Comparison of ENCODE assay signal across 9 cellular contexts in genomic region chr5:149999866-150000260, GRCh38. TPM values are rescaled to one million over a fixed set of nuclear protein-coding genes. Genes with fewer than 3 reads are reported as not detected.
A peak's percentile ranks its signal among the peaks of the same experiment; 100 is the strongest.
DNase-seq lines count a peak whose midpoint lies in the region; ATAC-seq and TF ChIP-seq lines count a peak whose summit lies in the region.
"Had no signal": no experiment of that assay in that cellular context is flagged by ENCODE, and none has a peak within 500 bp of the region (broad histone marks: within the 10 kb centered on the region; RNA-seq: fewer than 3 reads in every experiment).

No MANE protein-coding gene starts in this region.

- ATAC-seq in left lobe of liver (no peak), HG02763 (IDR thresholded peaks at IDR 0.05; ENCODE audit: unreplicated experiment) (no peak), GM19395 (IDR thresholded peaks at IDR 0.05; ENCODE audit: unreplicated experiment) (no peak), GM19035 (IDR thresholded peaks at IDR 0.05; ENCODE audit: unreplicated experiment) (no peak)

- peaks cover 4% of the 10 kb centered on the region; the same call in 1 of the 2 replicates for H3K36me3 ChIP-seq in Caco-2 (ENCODE audit: control insufficient read depth, insufficient read depth, low read length)
- peaks cover 6% of the 10 kb centered on the region in 2 donors for H3K36me3 ChIP-seq in esophagus (ENCODE audit: control insufficient read depth in 2 of 2, insufficient read depth in 2 of 2, low read length in 1 of 2)
- no peaks in the 10 kb centered on the region for H3K36me3 ChIP-seq in parathyroid adenoma (ENCODE audit: control insufficient read depth, insufficient read depth, low read length)

- BruUV-seq in Caco-2 (replicated peaks; lab: Mats Ljungman, UMichigan): TSS peak; percentile 66

- peaks cover 46% of the 10 kb centered on the region for H3K36me3 Mint-ChIP-seq in Caco-2 (ENCODE audit: insufficient read depth, unreplicated experiment)

- H3K9me3 ChIP-seq in Caco-2 (no peaks in the 10 kb centered on the region), esophagus (ENCODE audit: control insufficient read depth in 2 of 2, insufficient read depth in 1 of 2, low read depth in 1 of 2, low read length in 1 of 2) (no peaks in the 10 kb centered on the region), parathyroid adenoma (ENCODE audit: control insufficient read depth, low read length) (no peaks in the 10 kb centered on the region)

- POLR2A ChIA-PET in Caco-2 (lab: Charles Lee): interaction anchor here (0.7 to 1.9 kb wide), 5 partner anchors 22 to 172 kb away, joined by 3 to 7 read pairs (median 3); partner anchors contain the start of gene SLC26A2
- POLR2A ChIA-PET in RWPE1 (lab: Yijun Ruan, JAX; ENCODE audit: low non-redundant PET): interaction anchor here (0.7 to 1.3 kb wide), 3 partner anchors 37 to 166 kb away, joined by 3 read pairs; no protein-coding TSS in a partner anchor

- 16% methylated on average over 7 of the region's 7 CpGs for WGBS in esophagus, 2 donors

- peak overlapping the region; percentile 85 for H3K4me3 Mint-ChIP-seq in Caco-2 (ENCODE audit: unreplicated experiment)

- H3K27me3 ChIP-seq in Caco-2 (replicated peaks; ENCODE audit: control insufficient read depth, insufficient read depth, low read length): no peaks in the 10 kb centered on the region
- H3K27me3 ChIP-seq in esophagus (ENCODE audit: control insufficient read depth in 1 of 2, insufficient read depth in 2 of 2, low read length in 2 of 2): no peaks in the 10 kb centered on the region
- no peaks in the 10 kb centered on the region for H3K27me3 ChIP-seq in parathyroid adenoma (ENCODE audit: control insufficient read depth, insufficient read depth, low read length)

- H3K27ac ChIP-seq in RWPE1 (peak overlapping the region; percentile 92), esophagus (ENCODE audit: low read depth in 2 of 2, low read length in 1 of 2) (peak overlapping the region; percentile 81 to 97), parathyroid adenoma (peak overlapping the region; percentile 90)

- peak overlapping the region; percentile 72 for H3K4me3 ChIP-seq in Caco-2 (ENCODE audit: low read depth, low read length)
- H3K4me3 ChIP-seq in esophagus (ENCODE audit: low read depth in 1 of 2, low read length in 2 of 2): peak overlapping the region; percentile 85 to 96
- H3K4me3 ChIP-seq in parathyroid adenoma (ENCODE audit: low read depth, low read length): peak overlapping the region; percentile 94

- H3K79me2 ChIP-seq in parathyroid adenoma: peaks cover 10% of the 10 kb centered on the region

- peak overlapping the region; percentile 86 for H3K27ac Mint-ChIP-seq in Caco-2 (ENCODE audit: unreplicated experiment)

- peak overlapping the region; percentile 67 for H3K9ac ChIP-seq in parathyroid adenoma

- CTCF ChIA-PET in Caco-2 (lab: Charles Lee): interaction anchor here (0.9 to 1.4 kb wide), 6 partner anchors 9 to 166 kb away, joined by 3 to 10 read pairs (median 6); no protein-coding TSS in a partner anchor
- CTCF ChIA-PET in RWPE1 (lab: Yijun Ruan, JAX): interaction anchor here (0.6 to 1.4 kb wide), 6 partner anchors 8 to 1557 kb away, joined by 3 to 8 read pairs (median 4); no protein-coding TSS in a partner anchor

- H3K9me3 Mint-ChIP-seq in Caco-2 (ENCODE audit: unreplicated experiment): no peaks in the 10 kb centered on the region

- no peak for DNase-seq in Caco-2
- DNase-seq in RWPE1 (ENCODE audit: low spot score): no peak
- no peak for DNase-seq in left lobe of liver (ENCODE audit: low spot score)

- peak overlapping the region; percentile 73 for H3K4me2 ChIP-seq in parathyroid adenoma (ENCODE audit: low read length)

- peak overlapping the region; percentile 86 for H2AFZ ChIP-seq in parathyroid adenoma

- intact Hi-C loops in Caco-2 (cut with micrococcal nuclease; ENCODE audit: unreplicated experiment): no loop called here

- no peak for TF ChIP-seq CTCF in Caco-2 (IDR thresholded peaks at IDR 0.05; ENCODE audit: insufficient read depth in 1 of 2, low read depth in 1 of 2, low read length in 1 of 2, severe bottlenecking in 1 of 2, unreplicated experiment in 1 of 2)
- TF ChIP-seq CTCF in RWPE1 (conservative IDR thresholded peaks at IDR 0.05; ENCODE audit: low read depth): no peak
- no peak for TF ChIP-seq CTCF in parathyroid adenoma (IDR thresholded peaks at IDR 0.05)

- peaks cover 43% of the 10 kb centered on the region for H3K4me1 Mint-ChIP-seq in Caco-2 (ENCODE audit: low read depth, unreplicated experiment)

- H3K4me1 ChIP-seq in Caco-2 (peaks cover 36% of the 10 kb centered on the region), esophagus (ENCODE audit: control insufficient read depth in 2 of 2, insufficient read depth in 2 of 2, low read length in 1 of 2) (peaks cover 2 to 6% of the 10 kb centered on the region in 2 donors), parathyroid adenoma (peaks cover 26% of the 10 kb centered on the region)

- no peaks in the 10 kb centered on the region for H3K27me3 Mint-ChIP-seq in Caco-2 (ENCODE audit: insufficient read depth, unreplicated experiment)

RNA-seq across cellular contexts. Expression of gene TIGD6, which starts 0.6 kb away (rescaled TPM):
- total RNA-seq in Caco-2 (2022) (3.0 and 4.3 TPM in 2 replicates), left lobe of liver (2.7 TPM)
- polyA plus RNA-seq in esophagus: 1 to 10 TPM; 2.1 to 2.5 TPM

RNA-seq across cellular contexts. Expression of gene HMGXB3, which starts 0.7 kb away (rescaled TPM):
- total RNA-seq in Caco-2 (2022) (43.8 and 49.5 TPM in 2 replicates), left lobe of liver (9.1 TPM)
- 10 to 100 TPM in 1 of 2 donors, 1 to 10 TPM in 1; 9.7 to 13.0 TPM for polyA plus RNA-seq in esophagus

RNA-seq across cellular contexts. Expression of gene SLC26A2, which starts 39.3 kb away (rescaled TPM):
- 43.9 and 49.1 TPM in 2 replicates for total RNA-seq in Caco-2 (2022)
- polyA plus RNA-seq in esophagus: 1 to 10 TPM; 7.3 to 8.2 TPM
- 1.3 TPM for total RNA-seq in left lobe of liver

RNA-seq across cellular contexts. Expression of gene PDE6A, which starts 55.3 kb away (rescaled TPM):
- total RNA-seq in Caco-2 (2022) (2.5 and 2.6 TPM in 2 replicates), left lobe of liver (not detected)
- 1 to 10 TPM; 1.0 to 1.5 TPM for polyA plus RNA-seq in esophagus
- total RNA-seq: ureter had no signal

Comparison
In these comparisons a context has a peak if more than half of its experiments do, and no peak if none do; other contexts are left out.
1. RNA of gene SLC26A2, which starts 39.3 kb away (total RNA-seq): 43.9 to 49.1 TPM in Caco-2; 1.3 TPM in left lobe of liver (single experiment); every median in the first group is over 10 times any median in the second.
2. Peak in every context shown above with its lines, with median percentiles within 50 percentile points of each other: H3K4me3 ChIP-seq and H3K27ac ChIP-seq.